Comparison of ENCODE assay signal across 8 cellular contexts in the genomic region with DNA sequence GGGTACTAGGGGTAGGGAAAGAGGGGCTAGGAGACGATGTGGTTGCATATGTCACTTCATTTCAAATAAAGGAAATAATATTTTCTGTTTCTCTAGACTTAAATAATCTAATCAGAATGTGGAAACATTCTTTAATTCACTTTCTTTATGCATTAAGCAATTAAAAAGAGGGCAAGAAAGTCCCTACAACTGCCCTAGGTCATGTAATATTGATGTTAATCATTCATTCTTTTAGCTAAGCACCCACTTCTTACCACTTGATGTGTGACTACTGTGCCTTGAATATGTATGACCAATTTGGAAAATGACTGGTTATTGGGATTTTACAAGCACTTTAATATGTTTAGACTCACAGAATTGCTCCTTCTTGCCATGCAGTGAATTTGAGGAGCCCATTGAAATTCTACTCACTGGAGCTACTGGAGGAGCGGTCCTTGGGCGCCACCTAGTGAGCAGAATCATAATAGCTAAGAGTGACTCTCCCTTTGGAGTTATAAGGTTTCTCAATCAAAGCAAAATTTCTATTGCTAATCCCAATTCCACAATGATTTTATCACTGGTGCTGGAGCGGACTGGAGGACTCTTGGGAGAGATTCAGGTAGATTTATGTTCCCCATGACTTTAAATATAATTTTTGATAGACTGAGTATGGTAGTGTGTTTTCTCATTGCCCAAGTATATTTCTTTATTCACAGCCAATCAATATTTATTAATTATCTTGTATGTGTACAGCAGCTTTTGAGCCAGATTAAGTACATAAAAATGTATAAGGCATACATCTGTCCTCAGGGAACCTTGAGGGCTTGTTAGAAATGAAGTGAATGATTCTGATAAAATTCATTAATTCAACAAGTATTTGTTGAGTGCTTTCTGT.
A peak's percentile ranks its signal among the peaks of the same experiment; 100 is the strongest.
DNase-seq lines count a peak whose midpoint lies in the region; ATAC-seq and TF ChIP-seq lines count a peak whose summit lies in the region.

No MANE protein-coding gene starts in this region.

- H3K27me3 ChIP-seq in HL-60 (ENCODE audit: insufficient read depth, poor library complexity, severe bottlenecking) = no peaks in the 10 kb centered on the region
- no peaks in the 10 kb centered on the region for H3K27me3 ChIP-seq in OCI-LY3 (ENCODE audit: low read depth, low read length)
- no peaks in the 10 kb centered on the region for H3K27me3 ChIP-seq in esophagus muscularis mucosa
- H3K27me3 ChIP-seq in stomach = no peaks in the 10 kb centered on the region

- H3K36me3 Mint-ChIP-seq in nephron progenitor cell (ENCODE audit: low read depth) = peaks cover 47% of the 10 kb centered on the region

- intact Hi-C loops in esophagus muscularis mucosa (cut with DNase I) = loop anchor here (10.0 kb wide), 1 partner anchor 349 kb away; no protein-coding TSS in a partner anchor
- intact Hi-C loops in stomach (cut with DNase I; ENCODE audit: low total_unique reads) = no loop called here

- no peak overlapping the region for H3K4me3 Mint-ChIP-seq in nephron progenitor cell

- H3K4me1 ChIP-seq in OCI-LY3 (ENCODE audit: low read length) (no peaks in the 10 kb centered on the region), esophagus muscularis mucosa (no peaks in the 10 kb centered on the region), stomach (no peaks in the 10 kb centered on the region)

- TF ChIP-seq EP300 in esophagus muscularis mucosa (IDR thresholded peaks at IDR 0.05) (no peak), stomach (IDR thresholded peaks at IDR 0.05) (no peak)

- no peak for TF ChIP-seq POLR2A in esophagus muscularis mucosa (IDR thresholded peaks at IDR 0.05; ENCODE audit: low read depth)
- no peak for TF ChIP-seq POLR2A in stomach (IDR thresholded peaks at IDR 0.05)

- no peaks in the 10 kb centered on the region for H3K79me2 ChIP-seq in OCI-LY3 (ENCODE audit: low read length)

- TF ChIP-seq CTCF in HL-60 (IDR thresholded peaks at IDR 0.05; ENCODE audit: insufficient read depth, low read length) (peak; percentile 34), OCI-LY3 (IDR thresholded peaks at IDR 0.05; ENCODE audit: low read depth, low read length) (peak; percentile 77), esophagus muscularis mucosa (IDR thresholded peaks at IDR 0.05) (peak; percentile 61 to 83 (median 78)), nephron progenitor cell (IDR thresholded peaks at IDR 0.05) (peak; percentile 92), stomach (IDR thresholded peaks at IDR 0.05) (peak in 5 of 7 experiments; percentile 30 to 84 (median 67))

- WGBS in esophagus muscularis mucosa = 23% methylated on average over 4 of the region's 4 CpGs
- WGBS in stomach, 5 donors = 20 to 26% (median 24%) methylated on average over 4 of the region's 4 CpGs

- DNase-seq in D341Med (ENCODE audit: low spot score) = peak; percentile 59
- DNase-seq in HL-60 (ENCODE audit: low read depth in 1 of 2, low spot score in 1 of 2) = peak; percentile 3 to 40
- peak; percentile 84 for DNase-seq in activated CD8-positive, alpha-beta memory T cell treated with anti-CD3 and anti-CD28 coated beads, Interleukin-2, amount 50 U/mL, for 48 hours
- DNase-seq in esophagus muscularis mucosa (ENCODE audit: extremely low spot score) = no peak
- peak; percentile 83 for DNase-seq in nephron progenitor cell
- DNase-seq in stomach = peak; percentile 71

- no peak overlapping the region for H3K27ac Mint-ChIP-seq in nephron progenitor cell

- no peaks in the 10 kb centered on the region for H3K4me1 Mint-ChIP-seq in nephron progenitor cell

- no peak overlapping the region for H2AFZ ChIP-seq in OCI-LY3 (ENCODE audit: low read depth, low read length)

- no peak overlapping the region for H3K4me2 ChIP-seq in OCI-LY3 (ENCODE audit: low read length)

- no peaks in the 10 kb centered on the region for H4K20me1 ChIP-seq in OCI-LY3 (ENCODE audit: insufficient read depth, low read length)

- peak; percentile 97 for ATAC-seq in GM21367 (IDR thresholded peaks at IDR 0.05; ENCODE audit: unreplicated experiment)

- no peak overlapping the region for H3K27ac ChIP-seq in HL-60 (replicated peaks)
- H3K27ac ChIP-seq in OCI-LY3 (ENCODE audit: low read length) = no peak overlapping the region
- H3K27ac ChIP-seq in esophagus muscularis mucosa (replicated peaks in 1 of 4) = no peak overlapping the region
- H3K27ac ChIP-seq in stomach = no peak overlapping the region

- H3K9me3 ChIP-seq in OCI-LY3 (ENCODE audit: insufficient read depth, low read length) = no peaks in the 10 kb centered on the region
- no peaks in the 10 kb centered on the region for H3K9me3 ChIP-seq in esophagus muscularis mucosa
- H3K9me3 ChIP-seq in stomach = no peaks in the 10 kb centered on the region

- H3K9ac ChIP-seq in OCI-LY3 (ENCODE audit: low read length) = no peak overlapping the region

- H3K4me3 ChIP-seq in HL-60 (replicated peaks; ENCODE audit: insufficient read depth, low read length) (no peak overlapping the region), OCI-LY3 (ENCODE audit: low read length) (no peak overlapping the region), esophagus muscularis mucosa (no peak overlapping the region), stomach (no peak overlapping the region)

- H3K27me3 Mint-ChIP-seq in nephron progenitor cell (ENCODE audit: low read depth, poor library complexity) = no peaks in the 10 kb centered on the region

- H3K36me3 ChIP-seq in OCI-LY3 (replicated peaks; ENCODE audit: low read depth, low read length) (no peaks in the 10 kb centered on the region), esophagus muscularis mucosa (no peaks in the 10 kb centered on the region), stomach (no peaks in the 10 kb centered on the region)

- H3K9me3 Mint-ChIP-seq in nephron progenitor cell = peaks cover 2% of the 10 kb centered on the region

Comparison
In these comparisons a context has a peak if more than half of its experiments do, and no peak if none do; other contexts are left out.
1. CTCF ChIP-seq: peak in every context shown above with its lines; median percentile 92 in nephron progenitor cell; 78 in esophagus muscularis mucosa; 77 in OCI-LY3; 67 in stomach; 34 in HL-60.